Comparison of ENCODE assay signal across 8 cellular contexts in the genomic region with DNA sequence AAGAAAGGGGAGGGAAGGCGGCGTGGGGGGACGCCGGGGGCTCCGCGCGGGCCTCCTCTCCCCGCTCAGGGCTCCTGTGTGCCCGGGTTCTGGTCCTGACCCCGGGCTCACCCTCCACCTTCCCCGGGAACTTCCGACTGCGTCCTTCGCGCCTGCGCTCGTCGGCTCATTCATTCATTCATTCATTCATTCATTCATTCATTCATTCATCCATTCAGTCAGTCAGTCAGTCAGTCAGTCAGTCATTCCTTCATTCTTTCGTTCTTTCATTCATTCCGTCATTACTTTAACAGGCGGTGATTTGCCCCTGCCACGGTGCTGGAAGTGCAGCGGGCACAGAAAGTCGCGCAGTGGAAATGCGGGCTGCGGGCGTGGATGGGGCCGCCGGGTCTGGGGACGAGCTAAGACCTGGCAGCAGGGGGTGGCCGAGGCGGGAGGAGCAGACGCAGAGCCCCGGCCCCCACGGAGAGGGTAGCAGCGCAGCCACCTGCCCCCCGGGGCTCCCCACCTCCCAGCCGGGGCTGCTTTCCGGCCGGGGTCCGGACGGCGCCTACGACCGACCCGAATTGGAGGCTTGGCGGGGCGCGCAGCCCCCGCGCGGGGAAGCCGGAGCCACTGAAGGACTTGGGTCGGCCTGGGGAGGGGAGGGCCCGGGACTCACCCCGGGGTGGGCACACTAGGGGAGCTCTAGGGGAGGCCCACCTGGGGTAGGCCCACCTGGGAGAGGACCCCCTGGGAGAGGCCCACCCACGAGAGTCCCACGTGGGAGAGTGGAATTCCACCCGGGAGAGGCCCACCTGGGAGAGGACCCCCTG. TPM values are rescaled to one million over a fixed set of nuclear protein-coding genes. Genes with fewer than 3 reads are reported as not detected.
DNase-seq lines count a peak whose midpoint lies in the region; ATAC-seq lines count a peak whose summit lies in the region.

No MANE protein-coding gene starts in this region.

- no peak overlapping the region for H3K27ac Mint-ChIP-seq in activated naive CD8-positive, alpha-beta T cell treated with anti-CD3 and anti-CD28 coated beads, Interleukin-2, amount 10 ng/mL, durations not matched to agents 7 days and 5 days

- H4K20me1 ChIP-seq in GM23248 (ENCODE audit: insufficient read depth) = no peaks in the 10 kb centered on the region

- H3K4me3 Mint-ChIP-seq in activated naive CD8-positive, alpha-beta T cell treated with anti-CD3 and anti-CD28 coated beads, Interleukin-2, amount 10 ng/mL, durations not matched to agents 7 days and 5 days = peak overlapping the region; percentile 57

- H3K4me1 Mint-ChIP-seq in activated naive CD8-positive, alpha-beta T cell treated with anti-CD3 and anti-CD28 coated beads, Interleukin-2, amount 10 ng/mL, durations not matched to agents 7 days and 5 days = peaks cover 2% of the 10 kb centered on the region

- no peak overlapping the region for H3K27ac ChIP-seq in GM23248
- H3K27ac ChIP-seq in iPS DF 6.9 (ENCODE audit: low read length) = no peak overlapping the region

- H3K9me3 ChIP-seq in GM23248 (ENCODE audit: low read depth) (no peaks in the 10 kb centered on the region), iPS DF 6.9 (ENCODE audit: control insufficient read depth, insufficient read depth, low read length) (no peaks in the 10 kb centered on the region)

- DNase-seq in GM23248 (peak; percentile 12), iPS DF 6.9 (ENCODE audit: low read depth, low spot score) (no peak), skeletal muscle cell (ENCODE audit: low read depth) (no peak), globus pallidus (ENCODE audit: low spot score) (no peak), superior temporal gyrus (ENCODE audit: extremely low spot score) (no peak), left colon (no peak)
- peak; percentile 21 for DNase-seq in activated naive CD8-positive, alpha-beta T cell treated with anti-CD3 and anti-CD28 coated beads, Interleukin-2, amount 10 ng/mL, durations not matched to agents 7 days and 5 days

- H3F3A ChIP-seq in GM23248 (ENCODE audit: insufficient read depth) = no peaks in the 10 kb centered on the region

- H3K4me2 ChIP-seq in GM23248 (ENCODE audit: unreplicated experiment) = peak overlapping the region; percentile 8

- POLR2A ChIA-PET in activated naive CD8-positive, alpha-beta T cell treated with anti-CD3 and anti-CD28 coated beads, Interleukin-2, amount 10 ng/mL, durations not matched to agents 7 days and 5 days (lab: Charles Lee) = no interaction called here

- no peaks in the 10 kb centered on the region for H3K79me2 ChIP-seq in GM23248 (ENCODE audit: insufficient read depth)

- 16 to 17% methylated on average over 33 to 58 of the region's 60 CpGs for WGBS in GM23248 (ENCODE audit: low coverage in 1 of 2, low lambda C conversion rate in 2 of 2, missing lambda C conversion rate in 2 of 2), 2 experiments
- WGBS in iPS DF 6.9 (ENCODE audit: insufficient coverage, insufficient read length) = no CpG with 5 or more reads among the region's 60 CpGs

- H3K36me3 ChIP-seq in GM23248 (ENCODE audit: low read depth) = no peaks in the 10 kb centered on the region
- no peaks in the 10 kb centered on the region for H3K36me3 ChIP-seq in iPS DF 6.9 (ENCODE audit: control insufficient read depth, insufficient read depth, low read length)

- H3K27me3 ChIP-seq in GM23248 (replicated peaks; ENCODE audit: insufficient read depth) (peaks cover 9% of the 10 kb centered on the region; the same call in 1 of the 2 replicates), iPS DF 6.9 (ENCODE audit: control insufficient read depth, insufficient read depth, low read length) (no peaks in the 10 kb centered on the region)

- intact Hi-C loops in left colon (cut with DNase I, micrococcal nuclease) = no loop called here

- in situ Hi-C loops in GM23248 (cut with MboI) = no loop called here

- peaks cover 27% of the 10 kb centered on the region for H3K27me3 Mint-ChIP-seq in activated naive CD8-positive, alpha-beta T cell treated with anti-CD3 and anti-CD28 coated beads, Interleukin-2, amount 10 ng/mL, durations not matched to agents 7 days and 5 days

- no peaks in the 10 kb centered on the region for H3K36me3 Mint-ChIP-seq in activated naive CD8-positive, alpha-beta T cell treated with anti-CD3 and anti-CD28 coated beads, Interleukin-2, amount 10 ng/mL, durations not matched to agents 7 days and 5 days

- no peak overlapping the region for H3K9ac ChIP-seq in GM23248

- H3K9me3 Mint-ChIP-seq in activated naive CD8-positive, alpha-beta T cell treated with anti-CD3 and anti-CD28 coated beads, Interleukin-2, amount 10 ng/mL, durations not matched to agents 7 days and 5 days = peaks cover 2% of the 10 kb centered on the region

- H2AFZ ChIP-seq in GM23248 = no peak overlapping the region

- no peaks in the 10 kb centered on the region for H3K9me2 ChIP-seq in GM23248 (ENCODE audit: insufficient read depth)

- H3K4me1 ChIP-seq in GM23248 (ENCODE audit: insufficient read depth) = no peaks in the 10 kb centered on the region
- peaks cover 1% of the 10 kb centered on the region; the same call in 1 of the 2 replicates for H3K4me1 ChIP-seq in iPS DF 6.9 (ENCODE audit: control insufficient read depth, insufficient read depth, low read length)

- ATAC-seq in activated naive CD8-positive, alpha-beta T cell treated with anti-CD3 and anti-CD28 coated beads, Interleukin-2, amount 10 ng/mL, durations not matched to agents 7 days and 5 days (ENCODE audit: low read depth) = no peak
- no peak for ATAC-seq in GM18909 (IDR thresholded peaks at IDR 0.05; ENCODE audit: poor library complexity, unreplicated experiment)
- no peak for ATAC-seq in left colon

- H3K4me3 ChIP-seq in GM23248 (peak overlapping the region; percentile 50), iPS DF 6.9 (ENCODE audit: low read length) (peak overlapping the region; percentile 28; the same call in 1 of the 2 replicates), skeletal muscle cell (ENCODE audit: low read depth, low read length) (peak overlapping the region; percentile 59)

RNA-seq across cellular contexts. Expression of gene CFAP46, which starts 0.6 kb away (rescaled TPM):
- 0.22 TPM in 1 of 2 replicates, not detected in the other for total RNA-seq in GM23248 (2014; rRNA removed; shearing (Covaris generic))
- polyA plus RNA-seq in GM23248 (2016; fragmentation: Nextera tagmentation; extraction: Ambion mirVana) = 0.20 and 0.33 TPM in 2 replicates
- not detected for total RNA-seq in activated naive CD8-positive, alpha-beta T cell treated with anti-CD3 and anti-CD28 coated beads, Interleukin-2, amount 10 ng/mL, durations not matched to agents 7 days and 5 days
- under 1 TPM in 1 of 2 donors, not detected in 1; 0.37 TPM for total RNA-seq in left colon

Comparison
In these comparisons a context has a peak if more than half of its experiments do, and no peak if none do; other contexts are left out.
1. DNase-seq: peak in GM23248 (single experiment) and activated naive CD8-positive, alpha-beta T cell treated with anti-CD3 and anti-CD28 coated beads, Interleukin-2, amount 10 ng/mL, durations not matched to agents 7 days and 5 days (single experiment); none in iPS DF 6.9 (single experiment), skeletal muscle cell (single experiment), globus pallidus (single experiment), superior temporal gyrus (single experiment) and left colon (0 of 2).
2. Peak in every context shown above with its lines, with median percentiles within 50 percentile points of each other: H3K4me3 ChIP-seq.